ENCODE assay signal across 1 cellular context in the genomic region with DNA sequence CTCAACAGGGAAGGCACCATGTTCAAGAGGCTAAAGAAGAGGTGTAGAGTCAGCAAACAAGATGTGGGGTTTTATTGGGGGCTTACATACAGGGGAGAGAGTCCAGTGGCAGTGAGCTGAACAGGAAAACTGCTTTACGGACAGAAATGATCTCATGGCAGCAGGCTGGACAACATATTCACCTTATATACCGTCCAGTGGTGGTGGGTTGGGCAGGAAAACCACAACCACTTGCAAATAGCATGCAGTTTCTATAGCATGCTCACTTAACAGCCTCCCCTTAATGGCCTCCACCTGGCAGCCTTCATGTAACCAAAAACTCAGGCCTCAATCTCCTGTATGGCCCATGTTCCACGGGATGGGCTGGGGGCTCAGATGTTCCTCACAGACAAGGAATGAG.
A peak's percentile ranks its signal among the peaks of the same experiment; 100 is the strongest.
TF ChIP-seq lines count a peak whose summit lies in the region.

No MANE protein-coding gene starts in this region.

TF ChIP-seq in H1, 55 proteins besides CTCF, POLR2A, EP300 and RAD21:
- TF ChIP-seq EZH2 (IDR thresholded peaks at IDR 0.05; ENCODE audit: low read depth, low read length, severe bottlenecking): peak; percentile 43
- TF ChIP-seq, protein P1, sequence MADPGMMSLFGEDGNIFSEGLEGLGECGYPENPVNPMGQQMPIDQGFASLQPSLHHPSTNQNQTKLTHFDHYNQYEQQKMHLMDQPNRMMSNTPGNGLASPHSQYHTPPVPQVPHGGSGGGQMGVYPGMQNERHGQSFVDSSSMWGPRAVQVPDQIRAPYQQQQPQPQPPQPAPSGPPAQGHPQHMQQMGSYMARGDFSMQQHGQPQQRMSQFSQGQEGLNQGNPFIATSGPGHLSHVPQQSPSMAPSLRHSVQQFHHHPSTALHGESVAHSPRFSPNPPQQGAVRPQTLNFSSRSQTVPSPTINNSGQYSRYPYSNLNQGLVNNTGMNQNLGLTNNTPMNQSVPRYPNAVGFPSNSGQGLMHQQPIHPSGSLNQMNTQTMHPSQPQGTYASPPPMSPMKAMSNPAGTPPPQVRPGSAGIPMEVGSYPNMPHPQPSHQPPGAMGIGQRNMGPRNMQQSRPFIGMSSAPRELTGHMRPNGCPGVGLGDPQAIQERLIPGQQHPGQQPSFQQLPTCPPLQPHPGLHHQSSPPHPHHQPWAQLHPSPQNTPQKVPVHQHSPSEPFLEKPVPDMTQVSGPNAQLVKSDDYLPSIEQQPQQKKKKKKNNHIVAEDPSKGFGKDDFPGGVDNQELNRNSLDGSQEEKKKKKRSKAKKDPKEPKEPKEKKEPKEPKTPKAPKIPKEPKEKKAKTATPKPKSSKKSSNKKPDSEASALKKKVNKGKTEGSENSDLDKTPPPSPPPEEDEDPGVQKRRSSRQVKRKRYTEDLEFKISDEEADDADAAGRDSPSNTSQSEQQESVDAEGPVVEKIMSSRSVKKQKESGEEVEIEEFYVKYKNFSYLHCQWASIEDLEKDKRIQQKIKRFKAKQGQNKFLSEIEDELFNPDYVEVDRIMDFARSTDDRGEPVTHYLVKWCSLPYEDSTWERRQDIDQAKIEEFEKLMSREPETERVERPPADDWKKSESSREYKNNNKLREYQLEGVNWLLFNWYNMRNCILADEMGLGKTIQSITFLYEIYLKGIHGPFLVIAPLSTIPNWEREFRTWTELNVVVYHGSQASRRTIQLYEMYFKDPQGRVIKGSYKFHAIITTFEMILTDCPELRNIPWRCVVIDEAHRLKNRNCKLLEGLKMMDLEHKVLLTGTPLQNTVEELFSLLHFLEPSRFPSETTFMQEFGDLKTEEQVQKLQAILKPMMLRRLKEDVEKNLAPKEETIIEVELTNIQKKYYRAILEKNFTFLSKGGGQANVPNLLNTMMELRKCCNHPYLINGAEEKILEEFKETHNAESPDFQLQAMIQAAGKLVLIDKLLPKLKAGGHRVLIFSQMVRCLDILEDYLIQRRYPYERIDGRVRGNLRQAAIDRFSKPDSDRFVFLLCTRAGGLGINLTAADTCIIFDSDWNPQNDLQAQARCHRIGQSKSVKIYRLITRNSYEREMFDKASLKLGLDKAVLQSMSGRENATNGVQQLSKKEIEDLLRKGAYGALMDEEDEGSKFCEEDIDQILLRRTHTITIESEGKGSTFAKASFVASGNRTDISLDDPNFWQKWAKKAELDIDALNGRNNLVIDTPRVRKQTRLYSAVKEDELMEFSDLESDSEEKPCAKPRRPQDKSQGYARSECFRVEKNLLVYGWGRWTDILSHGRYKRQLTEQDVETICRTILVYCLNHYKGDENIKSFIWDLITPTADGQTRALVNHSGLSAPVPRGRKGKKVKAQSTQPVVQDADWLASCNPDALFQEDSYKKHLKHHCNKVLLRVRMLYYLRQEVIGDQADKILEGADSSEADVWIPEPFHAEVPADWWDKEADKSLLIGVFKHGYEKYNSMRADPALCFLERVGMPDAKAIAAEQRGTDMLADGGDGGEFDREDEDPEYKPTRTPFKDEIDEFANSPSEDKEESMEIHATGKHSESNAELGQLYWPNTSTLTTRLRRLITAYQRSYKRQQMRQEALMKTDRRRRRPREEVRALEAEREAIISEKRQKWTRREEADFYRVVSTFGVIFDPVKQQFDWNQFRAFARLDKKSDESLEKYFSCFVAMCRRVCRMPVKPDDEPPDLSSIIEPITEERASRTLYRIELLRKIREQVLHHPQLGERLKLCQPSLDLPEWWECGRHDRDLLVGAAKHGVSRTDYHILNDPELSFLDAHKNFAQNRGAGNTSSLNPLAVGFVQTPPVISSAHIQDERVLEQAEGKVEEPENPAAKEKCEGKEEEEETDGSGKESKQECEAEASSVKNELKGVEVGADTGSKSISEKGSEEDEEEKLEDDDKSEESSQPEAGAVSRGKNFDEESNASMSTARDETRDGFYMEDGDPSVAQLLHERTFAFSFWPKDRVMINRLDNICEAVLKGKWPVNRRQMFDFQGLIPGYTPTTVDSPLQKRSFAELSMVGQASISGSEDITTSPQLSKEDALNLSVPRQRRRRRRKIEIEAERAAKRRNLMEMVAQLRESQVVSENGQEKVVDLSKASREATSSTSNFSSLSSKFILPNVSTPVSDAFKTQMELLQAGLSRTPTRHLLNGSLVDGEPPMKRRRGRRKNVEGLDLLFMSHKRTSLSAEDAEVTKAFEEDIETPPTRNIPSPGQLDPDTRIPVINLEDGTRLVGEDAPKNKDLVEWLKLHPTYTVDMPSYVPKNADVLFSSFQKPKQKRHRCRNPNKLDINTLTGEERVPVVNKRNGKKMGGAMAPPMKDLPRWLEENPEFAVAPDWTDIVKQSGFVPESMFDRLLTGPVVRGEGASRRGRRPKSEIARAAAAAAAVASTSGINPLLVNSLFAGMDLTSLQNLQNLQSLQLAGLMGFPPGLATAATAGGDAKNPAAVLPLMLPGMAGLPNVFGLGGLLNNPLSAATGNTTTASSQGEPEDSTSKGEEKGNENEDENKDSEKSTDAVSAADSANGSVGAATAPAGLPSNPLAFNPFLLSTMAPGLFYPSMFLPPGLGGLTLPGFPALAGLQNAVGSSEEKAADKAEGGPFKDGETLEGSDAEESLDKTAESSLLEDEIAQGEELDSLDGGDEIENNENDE (IDR thresholded peaks at IDR 0.05; ENCODE audit: insufficient replicate concordance, low read length): no peak
- 0 out of 2 replicates have a peak, but pooled peaks have one; percentile 6 for TF ChIP-seq SUZ12 (IDR thresholded peaks at IDR 0.05; ENCODE audit: low read length)
